Comparison of ENCODE assay signal across 7 cellular contexts in the genomic region with DNA sequence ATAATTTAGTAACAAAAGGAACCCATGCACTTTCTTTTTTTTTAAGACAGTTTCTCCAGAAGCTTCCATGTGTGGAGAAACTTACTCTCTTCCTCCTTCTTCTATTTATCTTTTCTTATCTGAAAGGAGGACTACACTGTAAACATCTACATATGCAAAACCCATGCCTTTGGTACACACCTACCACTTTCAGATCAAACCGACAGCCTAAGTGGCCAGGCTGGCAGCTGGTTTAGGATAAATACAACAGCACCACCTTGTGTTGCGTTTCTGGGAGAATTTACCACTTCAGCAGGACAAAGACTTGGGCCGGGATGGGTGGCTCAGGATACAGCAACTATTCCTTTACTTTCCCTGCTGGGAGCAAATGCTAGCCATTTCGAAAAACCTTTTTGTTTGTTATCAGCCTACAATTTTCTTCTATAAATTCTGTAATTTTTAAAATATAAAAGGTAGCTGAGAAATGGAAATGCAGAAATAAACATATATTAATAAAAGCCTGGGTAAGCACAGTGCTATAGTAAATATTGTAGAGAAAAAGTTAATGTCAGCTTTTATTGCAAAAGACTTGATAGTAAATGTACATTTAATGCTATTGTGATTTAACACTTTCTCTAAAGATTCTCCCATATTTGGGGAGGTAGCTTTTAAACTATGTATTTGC.
DNase-seq lines count a peak whose midpoint lies in the region; ATAC-seq lines count a peak whose summit lies in the region.

No MANE protein-coding gene starts in this region.

- H3K27ac Mint-ChIP-seq in T-helper 1 cell treated with Interleukin-12 subunit alpha and Interleukin-12 subunit beta and Interleukin-4 antibody, amounts not matched to agents 30 μg/mL and 1 μg/mL, for 36 hours: peak overlapping the region; percentile 20

- DNase-seq in NCI-H146 treated with DMSO at 0.1 percent for 48 hours (lab: John Stamatoyannopoulos, UW; ENCODE audit: unreplicated experiment) (peak; percentile 86), amniotic epithelial cell (ENCODE audit: low read depth) (peak; percentile 89), left cardiac atrium (peak; percentile 74), putamen (ENCODE audit: low spot score) (peak; percentile 89)

- H3K4me3 Mint-ChIP-seq in T-helper 1 cell treated with Interleukin-12 subunit alpha and Interleukin-12 subunit beta and Interleukin-4 antibody, amounts not matched to agents 30 μg/mL and 1 μg/mL, for 36 hours: peak overlapping the region; percentile 37

- no peaks in the 10 kb centered on the region for H3K9me3 Mint-ChIP-seq in T-helper 1 cell treated with Interleukin-12 subunit alpha and Interleukin-12 subunit beta and Interleukin-4 antibody, amounts not matched to agents 30 μg/mL and 1 μg/mL, for 36 hours

- peak; percentile 49 for ATAC-seq in GM18499 (IDR thresholded peaks at IDR 0.05; ENCODE audit: insufficient read depth, unreplicated experiment)
- peak; percentile 59 for ATAC-seq in HG02852 (IDR thresholded peaks at IDR 0.05; ENCODE audit: unreplicated experiment)
- peak; percentile 89 to 91 for ATAC-seq in left cardiac atrium

- H3K27me3 Mint-ChIP-seq in T-helper 1 cell treated with Interleukin-12 subunit alpha and Interleukin-12 subunit beta and Interleukin-4 antibody, amounts not matched to agents 30 μg/mL and 1 μg/mL, for 36 hours (ENCODE audit: low read depth): no peaks in the 10 kb centered on the region

- H3K4me1 Mint-ChIP-seq in T-helper 1 cell treated with Interleukin-12 subunit alpha and Interleukin-12 subunit beta and Interleukin-4 antibody, amounts not matched to agents 30 μg/mL and 1 μg/mL, for 36 hours (ENCODE audit: low read depth): peaks cover 22% of the 10 kb centered on the region

- intact Hi-C loops in left cardiac atrium (cut with DNase I): loop anchor here (2.0 to 10.0 kb wide), 6 partner anchors 47 to 1137 kb away; partner anchors contain the start of gene PDS5B (in 1 of the 2)

- peaks cover 2% of the 10 kb centered on the region for H3K36me3 Mint-ChIP-seq in T-helper 1 cell treated with Interleukin-12 subunit alpha and Interleukin-12 subunit beta and Interleukin-4 antibody, amounts not matched to agents 30 μg/mL and 1 μg/mL, for 36 hours (ENCODE audit: low read depth)

Comparison
In these comparisons a context has a peak if more than half of its experiments do, and no peak if none do; other contexts are left out.
1. Peak in every context shown above with its lines: DNase-seq and ATAC-seq.